8 cellular contexts compared by ENCODE assay signal in genomic region chr17:17001874-17002520, GRCh38. TPM values are rescaled to one million over a fixed set of nuclear protein-coding genes. Genes with fewer than 3 reads are reported as not detected.
DNase-seq lines count a peak whose midpoint lies in the region; ATAC-seq and TF ChIP-seq lines count a peak whose summit lies in the region.

No MANE protein-coding gene starts in this region.

- TF ChIP-seq CTCF in BE2C (IDR thresholded peaks at IDR 0.05; ENCODE audit: low read depth, low read length) (peak; percentile 82), NB4 (IDR thresholded peaks at IDR 0.05; ENCODE audit: low read depth, low read length) (peak; percentile 96)

- H3K9me3 ChIP-seq in BE2C = no peaks in the 10 kb centered on the region

- H3K36me3 ChIP-seq in BE2C = no peaks in the 10 kb centered on the region

- intact Hi-C loops in cardiac septum (cut with DNase I) = loop anchor here (10.0 kb wide), 2 partner anchors 203 to 303 kb away; partner anchors contain the start of genes NT5M and PLD6

- H3K4me3 ChIP-seq in BE2C (ENCODE audit: low read depth, low read length) (no peak overlapping the region), NB4 (ENCODE audit: low read depth, low read length) (no peak overlapping the region)

- H3K9me3 Mint-ChIP-seq in activated naive CD4-positive, alpha-beta T cell treated with anti-CD3 and anti-CD28 coated beads, Interleukin-2, amount 50 U/mL, for 72 hours = no peaks in the 10 kb centered on the region

- peak; percentile 77 for ATAC-seq in GM21390 (IDR thresholded peaks at IDR 0.05; ENCODE audit: unreplicated experiment)
- ATAC-seq in activated naive CD4-positive, alpha-beta T cell treated with anti-CD3 and anti-CD28 coated beads, Interleukin-2, amount 50 U/mL, for 72 hours = peak; percentile 75 to 96
- no peak for ATAC-seq in GM18873 (IDR thresholded peaks at IDR 0.05; ENCODE audit: low FRiP score, unreplicated experiment)

- no peaks in the 10 kb centered on the region for H3K36me3 Mint-ChIP-seq in activated naive CD4-positive, alpha-beta T cell treated with anti-CD3 and anti-CD28 coated beads, Interleukin-2, amount 50 U/mL, for 72 hours

- DNase-seq in BE2C (peak; percentile 66), NB4 (ENCODE audit: low read depth) (peak; percentile 79), SW 1271 (lab: John Stamatoyannopoulos, UW) (peak; percentile 30 to 79), cardiac septum (ENCODE audit: low spot score) (peak; percentile 87), retina (peak; percentile 87)
- peak; percentile 72 to 89 for DNase-seq in activated naive CD4-positive, alpha-beta T cell treated with anti-CD3 and anti-CD28 coated beads, Interleukin-2, amount 50 U/mL, for 72 hours (ENCODE audit: low spot score in 2 of 2)

- no peaks in the 10 kb centered on the region for H3K27me3 ChIP-seq in BE2C

- H3K27ac Mint-ChIP-seq in activated naive CD4-positive, alpha-beta T cell treated with anti-CD3 and anti-CD28 coated beads, Interleukin-2, amount 50 U/mL, for 72 hours = no peak overlapping the region

- H3K4me1 ChIP-seq in BE2C = no peaks in the 10 kb centered on the region

- no peak for TF ChIP-seq POLR2A in NB4 (IDR thresholded peaks at IDR 0.05; ENCODE audit: extremely low read depth, insufficient read length)

RNA-seq across cellular contexts. Expression of gene TNFRSF13B, which starts 30.1 kb away (rescaled TPM):
- polyA plus RNA-seq in BE2C (2012; ENCODE audit: insufficient read depth, insufficient read length, low read depth) = not detected
- not detected for total RNA-seq in activated naive CD4-positive, alpha-beta T cell treated with anti-CD3 and anti-CD28 coated beads, Interleukin-2, amount 50 U/mL, for 72 hours
- total RNA-seq in cardiac septum = not detected

RNA-seq across cellular contexts. Expression of gene MPRIP, which starts 40.3 kb away (rescaled TPM):
- polyA plus RNA-seq in BE2C (2012; ENCODE audit: insufficient read depth, insufficient read length, low read depth) = 159 TPM
- 100 to 1,000 TPM in 1 of 2 donors, 10 to 100 TPM in 1; 67.4 to 134 TPM for total RNA-seq in activated naive CD4-positive, alpha-beta T cell treated with anti-CD3 and anti-CD28 coated beads, Interleukin-2, amount 50 U/mL, for 72 hours
- 554 TPM for total RNA-seq in cardiac septum
